ENCODE assay signal across 9 cellular contexts in genomic region chr18:37566479-37567060, GRCh38. TPM values are rescaled to one million over a fixed set of nuclear protein-coding genes. Genes with fewer than 3 reads are reported as not detected.
DNase-seq lines count a peak whose midpoint lies in the region; ATAC-seq, FAIRE-seq and TF ChIP-seq lines count a peak whose summit lies in the region.
"Had no signal": no experiment of that assay in that cellular context is flagged by ENCODE, and none has a peak within 500 bp of the region (broad histone marks: within the 10 kb centered on the region; RNA-seq: fewer than 3 reads in every experiment).

No MANE protein-coding gene starts in this region.

- no peak overlapping the region for H3K27ac Mint-ChIP-seq in neural progenitor cell

- H3K4me3 Mint-ChIP-seq in neural progenitor cell: peak overlapping the region; percentile 90

- H3K27me3 ChIP-seq in endothelial cell of umbilical vein (ENCODE audit: control insufficient read depth in 2 of 2, insufficient read depth in 2 of 2, low read length in 2 of 2) (peaks cover 32 to 50% of the 10 kb centered on the region in 2 experiments), neural progenitor cell (peaks cover 93% of the 10 kb centered on the region)

- TF ChIP-seq CTCF in endothelial cell of umbilical vein (IDR thresholded peaks at IDR 0.05; ENCODE audit: extremely low read depth in 1 of 2, insufficient read depth in 1 of 2, low read depth in 1 of 2, low read length in 2 of 2) (no peak), neural progenitor cell (IDR thresholded peaks at IDR 0.05) (no peak)

- peaks cover 3% of the 10 kb centered on the region for H3K9me3 Mint-ChIP-seq in neural progenitor cell

- H3K79me2 ChIP-seq in endothelial cell of umbilical vein (ENCODE audit: control insufficient read depth, insufficient read depth, low read length) (no peaks in the 10 kb centered on the region), neural progenitor cell (ENCODE audit: low read depth) (no peaks in the 10 kb centered on the region)

- no peaks in the 10 kb centered on the region for H3K9me1 ChIP-seq in endothelial cell of umbilical vein (replicated peaks; ENCODE audit: control insufficient read depth, extremely low read depth, insufficient read depth, low read length)

- BruUV-seq in endothelial cell of umbilical vein (replicated peaks; lab: Mats Ljungman, UMichigan): no TSS peak

- H4K20me1 ChIP-seq in endothelial cell of umbilical vein (replicated peaks; ENCODE audit: control insufficient read depth, extremely low read depth, insufficient read depth, low read length) (no peaks in the 10 kb centered on the region), neural progenitor cell (ENCODE audit: low read depth) (peaks cover 17% of the 10 kb centered on the region)

- peaks cover 4% of the 10 kb centered on the region for H3K4me1 ChIP-seq in endothelial cell of umbilical vein (ENCODE audit: control insufficient read depth, extremely low read depth, insufficient read depth, low read length)
- peaks cover 3% of the 10 kb centered on the region for H3K4me1 ChIP-seq in neural progenitor cell

- no peaks in the 10 kb centered on the region for H3K36me3 Mint-ChIP-seq in neural progenitor cell

- CTCF ChIA-PET in endothelial cell of umbilical vein (lab: Charles Lee): no interaction called here

- no peak for ATAC-seq in HG03378 (IDR thresholded peaks at IDR 0.05; ENCODE audit: unreplicated experiment)
- no peak for ATAC-seq in HG02588 (IDR thresholded peaks at IDR 0.05; ENCODE audit: unreplicated experiment)

- no peaks in the 10 kb centered on the region for H3K36me3 ChIP-seq in endothelial cell of umbilical vein (ENCODE audit: control insufficient read depth in 2 of 2, extremely low read depth in 1 of 2, insufficient read depth in 2 of 2, low read length in 2 of 2)
- H3K36me3 ChIP-seq in neural progenitor cell: no peaks in the 10 kb centered on the region

- H3K9ac ChIP-seq in endothelial cell of umbilical vein (replicated peaks; ENCODE audit: extremely low read depth, insufficient read depth, low read length) (no peak overlapping the region), neural progenitor cell (no peak overlapping the region)

- intact Hi-C loops in endothelial cell of umbilical vein (cut with micrococcal nuclease): no loop called here

- no peaks in the 10 kb centered on the region for H3K9me3 ChIP-seq in endothelial cell of umbilical vein (replicated peaks; ENCODE audit: control insufficient read depth, insufficient read depth, low read length)
- no peaks in the 10 kb centered on the region for H3K9me3 ChIP-seq in neural progenitor cell (ENCODE audit: low read depth)

- POLR2A ChIA-PET in endothelial cell of umbilical vein (lab: Charles Lee): no interaction called here

- peaks cover 61% of the 10 kb centered on the region for H3K27me3 Mint-ChIP-seq in neural progenitor cell (ENCODE audit: insufficient read depth, low read depth)

- H3K4me1 Mint-ChIP-seq in neural progenitor cell: peaks cover 12% of the 10 kb centered on the region

- no peak overlapping the region for H2AFZ ChIP-seq in endothelial cell of umbilical vein (ENCODE audit: low read depth, low read length)
- peak overlapping the region; percentile 77 for H2AFZ ChIP-seq in neural progenitor cell (replicated peaks)

- no peak for TF ChIP-seq POLR2A in endothelial cell of umbilical vein (IDR thresholded peaks at IDR 0.05; ENCODE audit: low read depth, low read length)

- FAIRE-seq in endothelial cell of umbilical vein (lab: Jason Lieb, UNC): no peak

- H3F3A ChIP-seq in neural progenitor cell (ENCODE audit: low read depth): no peaks in the 10 kb centered on the region

- peak overlapping the region in 1 of 3 experiments; percentile 28 for H3K4me3 ChIP-seq in endothelial cell of umbilical vein (replicated peaks in 1 of 3; ENCODE audit: insufficient read depth in 1 of 3, low read depth in 1 of 3, low read length in 3 of 3)
- H3K4me3 ChIP-seq in neural progenitor cell: peak overlapping the region; percentile 81

- H3K4me2 ChIP-seq in endothelial cell of umbilical vein (ENCODE audit: insufficient read depth, low read length) (peak overlapping the region; percentile 31), neural progenitor cell (peak overlapping the region; percentile 95)

- DNase-seq in COLO668 (lab: John Stamatoyannopoulos, UW; ENCODE audit: unreplicated experiment) (peak; percentile 80), NCI-H146 (lab: John Stamatoyannopoulos, UW) (peak; percentile 85), endothelial cell of umbilical vein (ENCODE audit: low read depth, low spot score) (no peak), neural progenitor cell (ENCODE audit: low spot score) (peak; percentile 36), activated gamma-delta T cell (lab: John Stamatoyannopoulos, UW) (no peak), HT-29 (ENCODE audit: low spot score) (no peak)

- dilution Hi-C loops in endothelial cell of umbilical vein (cut with MboI; ENCODE audit: extremely low pct_ligation_motif_present, low sequenced_read_pairs): no loop called here

- H3K27ac ChIP-seq in endothelial cell of umbilical vein (ENCODE audit: insufficient read depth, low read depth, low read length) (no peak overlapping the region), neural progenitor cell (no peak overlapping the region)

TF ChIP-seq in endothelial cell of umbilical vein, 7 proteins besides CTCF, POLR2A, EP300 and RAD21:
- peak; percentile 86 for TF ChIP-seq EZH2 (IDR thresholded peaks at IDR 0.05; ENCODE audit: borderline replicate concordance, low read depth, low read length, severe bottlenecking)
- no peak for TF ChIP-seq MYC (IDR thresholded peaks at IDR 0.05; ENCODE audit: low read depth, low read length)
TF ChIP-seq in endothelial cell of umbilical vein: peak in this region for 1.

RNA-seq across cellular contexts. Expression of gene CELF4, which starts 1.0 kb away (rescaled TPM):
- not detected in 2 replicates for total RNA-seq in endothelial cell of umbilical vein
- not detected in 2 replicates for polyA plus RNA-seq in endothelial cell of umbilical vein
- not detected in 2 replicates for polyA plus RNA-seq in endothelial cell of umbilical vein (2011; cell fraction: cytosol; rRNA removed)
- not detected in 2 replicates for polyA plus RNA-seq in endothelial cell of umbilical vein (2011; cell fraction: nucleus; rRNA removed)
- polyA plus RNA-seq in endothelial cell of umbilical vein (2012): not detected in 2 replicates
- polyA minus RNA-seq in endothelial cell of umbilical vein: not detected in 2 replicates
- polyA minus RNA-seq in endothelial cell of umbilical vein (2011; cell fraction: cytosol; rRNA and poly(A)+ RNA removed): not detected
- not detected in 2 replicates for polyA minus RNA-seq in endothelial cell of umbilical vein (2011; cell fraction: nucleus; rRNA and poly(A)+ RNA removed)
- 0.50 and 1.8 TPM in 2 replicates for total RNA-seq in neural progenitor cell (ENCODE audit: low replicate concordance)
- not detected in 2 replicates for total RNA-seq in HT-29 (2014; rRNA removed; shearing (Covaris generic))
- total RNA-seq: T-helper 2 cell treated with Interferon-gamma antibody and Interleukin-4, amounts not matched to agents 100 ng/mL and 5 ng/mL, for 36 hours had no signal

Comparison
In these comparisons a context has a peak if more than half of its experiments do, and no peak if none do; other contexts are left out.
1. DNase-seq: peak in COLO668 (single experiment), NCI-H146 (single experiment) and neural progenitor cell (single experiment); none in endothelial cell of umbilical vein (single experiment), activated gamma-delta T cell (single experiment) and HT-29 (single experiment).